ENCODE assay signal across 1 cellular context in the genomic region with DNA sequence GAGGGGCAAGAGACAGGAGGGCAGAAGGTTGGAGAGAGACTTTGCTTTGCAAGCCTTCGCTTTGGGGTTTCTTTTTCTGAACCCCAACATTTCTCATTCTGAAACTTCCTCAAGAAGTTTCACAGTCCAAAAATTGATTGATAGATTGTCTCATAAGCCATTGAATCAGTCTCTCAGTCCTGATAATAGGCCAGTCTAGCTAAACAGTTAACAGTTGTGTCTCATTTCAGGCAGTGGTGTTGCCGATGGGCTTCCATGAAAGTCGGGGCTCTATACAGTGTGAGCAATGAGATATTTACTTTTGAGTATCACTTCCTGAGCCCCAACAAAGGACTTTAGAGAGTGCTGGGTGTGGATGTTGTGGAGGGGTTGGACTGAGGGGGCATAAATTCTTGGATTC.
TF ChIP-seq lines count a peak whose summit lies in the region.

No MANE protein-coding gene starts in this region.

TF ChIP-seq in GM12878, 131 proteins besides CTCF, POLR2A, EP300 and RAD21:
- no peak for TF ChIP-seq JUND (IDR thresholded peaks at IDR 0.05; ENCODE audit: low read depth, low read length)
TF ChIP-seq in GM12878: peak in this region for 0.
